In the genomic region with DNA sequence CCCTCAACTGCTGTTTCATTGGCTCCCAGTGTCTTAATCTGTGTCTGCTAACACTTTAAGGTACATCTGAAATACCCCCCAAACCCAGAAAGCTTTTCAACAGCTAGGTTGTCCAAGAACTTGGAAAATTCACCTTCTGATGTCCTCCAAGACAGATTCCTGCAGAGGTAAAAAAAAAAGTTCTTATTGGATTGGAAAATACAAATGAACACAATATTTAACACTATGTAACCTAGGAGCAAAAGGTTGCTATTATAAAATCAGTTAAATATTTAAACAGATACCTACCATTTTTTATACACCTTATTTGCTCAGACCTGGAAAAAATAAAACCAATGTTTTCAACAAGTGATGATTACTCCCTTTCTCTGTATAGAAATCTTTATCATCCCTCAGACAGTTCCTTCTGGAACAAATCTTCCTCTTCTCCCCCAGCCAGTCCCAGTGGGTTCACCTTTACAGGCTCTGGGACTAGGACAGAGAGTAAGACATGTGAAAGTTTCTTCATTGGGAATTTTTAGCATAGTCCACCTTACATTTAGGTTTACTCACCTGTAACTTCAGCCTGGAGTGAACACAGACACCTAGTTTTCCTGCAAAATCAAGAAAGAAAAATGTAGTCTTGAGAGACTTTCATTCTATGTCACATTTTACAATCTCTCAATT, we compare ENCODE assay signal across 11 cellular contexts. TPM values are rescaled to one million over a fixed set of nuclear protein-coding genes. Genes with fewer than 3 reads are reported as not detected.
DNase-seq lines count a peak whose midpoint lies in the region; ATAC-seq, FAIRE-seq and TF ChIP-seq lines count a peak whose summit lies in the region.
"Had no signal": no experiment of that assay in that cellular context is flagged by ENCODE, and none has a peak within 500 bp of the region (broad histone marks: within the 10 kb centered on the region; RNA-seq: fewer than 3 reads in every experiment).

No MANE protein-coding gene starts in this region.

- no peak overlapping the region for H3K9ac ChIP-seq in endothelial cell of umbilical vein (replicated peaks; ENCODE audit: extremely low read depth, insufficient read depth, low read length)

- H3K36me3 Mint-ChIP-seq in activated naive CD4-positive, alpha-beta T cell treated with anti-CD3 and anti-CD28 coated beads for 36 hours (ENCODE audit: low read depth), result peaks cover 53% of the 10 kb centered on the region
- peaks cover 39% of the 10 kb centered on the region for H3K36me3 Mint-ChIP-seq in stimulated activated memory B cell treated with anti-CD40 and anti-IgM and Interleukin-4, amounts not matched to agents 10 μg/mL and 1 μg/mL and 100 μg/mL, for 72 hours

- FAIRE-seq in endothelial cell of umbilical vein (lab: Jason Lieb, UNC), result no peak
- FAIRE-seq: kidney had no signal

- H3K27ac ChIP-seq in OCI-LY7 (ENCODE audit: low read depth, low read length, poor library complexity, severe bottlenecking) (peak overlapping the region; percentile 92), endothelial cell of umbilical vein (ENCODE audit: insufficient read depth, low read depth, low read length) (no peak overlapping the region)

- CTCF ChIA-PET in activated naive CD4-positive, alpha-beta T cell treated with anti-CD3 and anti-CD28 coated beads for 36 hours (lab: Charles Lee), result interaction anchor here (0.7 to 0.8 kb wide), 2 partner anchors 59 to 287 kb away, joined by 3 read pairs; no protein-coding TSS in a partner anchor
- CTCF ChIA-PET in OCI-LY7 (lab: Charles Lee; ENCODE audit: unreplicated experiment) (no interaction called here), endothelial cell of umbilical vein (lab: Charles Lee) (interaction anchor here (0.9 to 2.3 kb wide), 5 partner anchors 9 to 66 kb away, joined by 3 to 9 read pairs (median 5); no protein-coding TSS in a partner anchor)

- no peak overlapping the region for H2AFZ ChIP-seq in OCI-LY7 (ENCODE audit: low read length)
- no peak overlapping the region for H2AFZ ChIP-seq in endothelial cell of umbilical vein (ENCODE audit: low read depth, low read length)

- H3K4me1 Mint-ChIP-seq in activated naive CD4-positive, alpha-beta T cell treated with anti-CD3 and anti-CD28 coated beads for 36 hours (ENCODE audit: low read depth), result peaks cover 30% of the 10 kb centered on the region
- peaks cover 60% of the 10 kb centered on the region for H3K4me1 Mint-ChIP-seq in stimulated activated memory B cell treated with anti-CD40 and anti-IgM and Interleukin-4, amounts not matched to agents 10 μg/mL and 1 μg/mL and 100 μg/mL, for 72 hours

- BruUV-seq in OCI-LY7 (replicated peaks; lab: Mats Ljungman, UMichigan) (no TSS peak), endothelial cell of umbilical vein (replicated peaks; lab: Mats Ljungman, UMichigan) (no TSS peak)

- TF ChIP-seq CTCF in OCI-LY7 (conservative IDR thresholded peaks at IDR 0.05; ENCODE audit: low read length) (no peak), endothelial cell of umbilical vein (IDR thresholded peaks at IDR 0.05; ENCODE audit: extremely low read depth in 1 of 2, insufficient read depth in 1 of 2, low read depth in 1 of 2, low read length in 2 of 2) (no peak)

- peaks cover 55% of the 10 kb centered on the region for H3K79me2 ChIP-seq in OCI-LY7 (ENCODE audit: insufficient read depth, low read depth, low read length)
- peaks cover 45% of the 10 kb centered on the region for H3K79me2 ChIP-seq in endothelial cell of umbilical vein (ENCODE audit: control insufficient read depth, insufficient read depth, low read length)

- H3K27ac Mint-ChIP-seq in activated naive CD4-positive, alpha-beta T cell treated with anti-CD3 and anti-CD28 coated beads for 36 hours, result peak overlapping the region; percentile 96
- H3K27ac Mint-ChIP-seq in stimulated activated memory B cell treated with anti-CD40 and anti-IgM and Interleukin-4, amounts not matched to agents 10 μg/mL and 1 μg/mL and 100 μg/mL, for 72 hours, result peak overlapping the region; percentile 93

- DNase-seq in activated naive CD4-positive, alpha-beta T cell treated with anti-CD3 and anti-CD28 coated beads for 36 hours, result no peak
- no peak for DNase-seq in activated naive CD4-positive, alpha-beta T cell treated with anti-CD3 and anti-CD28 coated beads, Interleukin-2, amount 50 U/mL, for 16 hours
- DNase-seq in OCI-LY7 (ENCODE audit: low spot score) (no peak), endothelial cell of umbilical vein (ENCODE audit: low read depth, low spot score) (no peak), hypothalamus (lab: John Stamatoyannopoulos, UW) (no peak), H4 (ENCODE audit: low spot score) (no peak), NCI-H2081 (lab: John Stamatoyannopoulos, UW) (no peak)
- DNase-seq: kidney, sigmoid colon had no signal

- H3K9me1 ChIP-seq in endothelial cell of umbilical vein (replicated peaks; ENCODE audit: control insufficient read depth, extremely low read depth, insufficient read depth, low read length), result no peaks in the 10 kb centered on the region

- dilution Hi-C loops in endothelial cell of umbilical vein (cut with MboI; ENCODE audit: extremely low pct_ligation_motif_present, low sequenced_read_pairs), result no loop called here

- ATAC-seq in stimulated activated memory B cell treated with anti-CD40 and anti-IgM and Interleukin-4, amounts not matched to agents 10 μg/mL and 1 μg/mL and 100 μg/mL, for 72 hours, result no peak

- intact Hi-C loops in activated naive CD4-positive, alpha-beta T cell treated with anti-CD3 and anti-CD28 coated beads for 36 hours (cut with micrococcal nuclease), result no loop called here
- intact Hi-C loops in OCI-LY7 (cut with micrococcal nuclease; ENCODE audit: unreplicated experiment) (no loop called here), endothelial cell of umbilical vein (cut with micrococcal nuclease) (no loop called here)

- H3K4me1 ChIP-seq in OCI-LY7 (ENCODE audit: insufficient read depth, low read length, poor library complexity, severe bottlenecking), result peaks cover 30% of the 10 kb centered on the region
- peaks cover 23% of the 10 kb centered on the region for H3K4me1 ChIP-seq in endothelial cell of umbilical vein (ENCODE audit: control insufficient read depth, extremely low read depth, insufficient read depth, low read length)

- peak overlapping the region; percentile 99 for H3K4me2 ChIP-seq in OCI-LY7 (ENCODE audit: low read length)
- peak overlapping the region; percentile 91 for H3K4me2 ChIP-seq in endothelial cell of umbilical vein (ENCODE audit: insufficient read depth, low read length)

- H3K36me3 ChIP-seq in OCI-LY7 (ENCODE audit: insufficient read depth, low read length) (peaks cover 61% of the 10 kb centered on the region), endothelial cell of umbilical vein (ENCODE audit: control insufficient read depth in 2 of 2, extremely low read depth in 1 of 2, insufficient read depth in 2 of 2, low read length in 2 of 2) (peaks cover 12 to 29% of the 10 kb centered on the region in 2 experiments)

- H3K4me3 Mint-ChIP-seq in activated naive CD4-positive, alpha-beta T cell treated with anti-CD3 and anti-CD28 coated beads for 36 hours, result peak overlapping the region; percentile 99
- H3K4me3 Mint-ChIP-seq in stimulated activated memory B cell treated with anti-CD40 and anti-IgM and Interleukin-4, amounts not matched to agents 10 μg/mL and 1 μg/mL and 100 μg/mL, for 72 hours, result peak overlapping the region; percentile 98

- no peaks in the 10 kb centered on the region for H3K27me3 ChIP-seq in endothelial cell of umbilical vein (ENCODE audit: control insufficient read depth in 2 of 2, insufficient read depth in 2 of 2, low read length in 2 of 2)
- H3K27me3 ChIP-seq: sigmoid colon had no signal

- peaks cover 45% of the 10 kb centered on the region for H4K20me1 ChIP-seq in OCI-LY7 (ENCODE audit: insufficient read depth, low read length)
- peaks cover 10% of the 10 kb centered on the region for H4K20me1 ChIP-seq in endothelial cell of umbilical vein (replicated peaks; ENCODE audit: control insufficient read depth, extremely low read depth, insufficient read depth, low read length)

- H3K9me3 Mint-ChIP-seq in activated naive CD4-positive, alpha-beta T cell treated with anti-CD3 and anti-CD28 coated beads for 36 hours, result no peaks in the 10 kb centered on the region
- H3K9me3 Mint-ChIP-seq in stimulated activated memory B cell treated with anti-CD40 and anti-IgM and Interleukin-4, amounts not matched to agents 10 μg/mL and 1 μg/mL and 100 μg/mL, for 72 hours, result no peaks in the 10 kb centered on the region

- no peaks in the 10 kb centered on the region for H3K27me3 Mint-ChIP-seq in activated naive CD4-positive, alpha-beta T cell treated with anti-CD3 and anti-CD28 coated beads for 36 hours (ENCODE audit: low read depth)
- no peaks in the 10 kb centered on the region for H3K27me3 Mint-ChIP-seq in stimulated activated memory B cell treated with anti-CD40 and anti-IgM and Interleukin-4, amounts not matched to agents 10 μg/mL and 1 μg/mL and 100 μg/mL, for 72 hours

- H3K9me3 ChIP-seq in OCI-LY7 (ENCODE audit: low read length) (no peaks in the 10 kb centered on the region), endothelial cell of umbilical vein (replicated peaks; ENCODE audit: control insufficient read depth, insufficient read depth, low read length) (no peaks in the 10 kb centered on the region)
- H3K9me3 ChIP-seq: sigmoid colon had no signal

- H3K9me2 ChIP-seq in OCI-LY7 (ENCODE audit: insufficient read depth, low read length), result no peaks in the 10 kb centered on the region

- H3K4me3 ChIP-seq in OCI-LY7 (ENCODE audit: low read depth, low read length, poor library complexity, severe bottlenecking) (peak overlapping the region; percentile 94), endothelial cell of umbilical vein (replicated peaks in 1 of 3; ENCODE audit: insufficient read depth in 1 of 3, low read depth in 1 of 3, low read length in 3 of 3) (peak overlapping the region in 1 of 3 experiments; percentile 94)

- POLR2A ChIA-PET in OCI-LY7 (lab: Charles Lee) (interaction anchor here (0.6 to 3.8 kb wide), 4 partner anchors 9 to 80 kb away, joined by 4 to 15 read pairs (median 6); partner anchors contain the start of gene WDR74), endothelial cell of umbilical vein (lab: Charles Lee) (interaction anchor here (9.3 kb wide), 1 partner anchor 12 kb away, joined by 186 read pairs; the partner anchor contains the start of gene WDR74)

- TF ChIP-seq POLR2A in endothelial cell of umbilical vein (IDR thresholded peaks at IDR 0.05; ENCODE audit: low read depth, low read length), result peak; percentile 45

RNA-seq across cellular contexts. Expression of gene WDR74, which starts 13.3 kb away (rescaled TPM):
- total RNA-seq in activated naive CD4-positive, alpha-beta T cell treated with anti-CD3 and anti-CD28 coated beads for 36 hours, result 10 to 100 TPM; 74.4 to 78.7 TPM
- 139 and 169 TPM in 2 replicates for total RNA-seq in OCI-LY7 (2014; rRNA removed; shearing (Covaris generic))
- 85.0 and 98.4 TPM in 2 replicates for total RNA-seq in OCI-LY7 (2022)
- total RNA-seq in endothelial cell of umbilical vein, result 51.7 and 51.8 TPM in 2 replicates
- polyA plus RNA-seq in endothelial cell of umbilical vein, result 44.7 and 44.8 TPM in 2 replicates
- 42.0 and 42.4 TPM in 2 replicates for polyA plus RNA-seq in endothelial cell of umbilical vein (2011; cell fraction: cytosol; rRNA removed)
- polyA plus RNA-seq in endothelial cell of umbilical vein (2011; cell fraction: nucleus; rRNA removed), result 86.8 and 87.9 TPM in 2 replicates
- polyA plus RNA-seq in endothelial cell of umbilical vein (2012), result 41.8 and 42.0 TPM in 2 replicates
- polyA minus RNA-seq in endothelial cell of umbilical vein, result 72.7 and 87.6 TPM in 2 replicates
- 87.2 TPM for polyA minus RNA-seq in endothelial cell of umbilical vein (2011; cell fraction: cytosol; rRNA and poly(A)+ RNA removed)
- polyA minus RNA-seq in endothelial cell of umbilical vein (2011; cell fraction: nucleus; rRNA and poly(A)+ RNA removed), result 97.3 and 116 TPM in 2 replicates
- 60.1 and 63.7 TPM in 2 replicates for total RNA-seq in H4 (2014; rRNA removed; shearing (Covaris generic))

RNA-seq across cellular contexts. Expression of gene TEX54, which starts 20.0 kb away (rescaled TPM):
- not detected for total RNA-seq in activated naive CD4-positive, alpha-beta T cell treated with anti-CD3 and anti-CD28 coated beads for 36 hours
- total RNA-seq in OCI-LY7 (2014; rRNA removed; shearing (Covaris generic)), result 1.0 TPM in 1 of 2 replicates, not detected in the other
- 0.89 TPM in 1 of 2 replicates, not detected in the other for total RNA-seq in OCI-LY7 (2022)
- total RNA-seq in endothelial cell of umbilical vein, result not detected in 2 replicates
- polyA plus RNA-seq in endothelial cell of umbilical vein, result not detected in 2 replicates
- not detected in 2 replicates for polyA plus RNA-seq in endothelial cell of umbilical vein (2011; cell fraction: cytosol; rRNA removed)
- polyA plus RNA-seq in endothelial cell of umbilical vein (2011; cell fraction: nucleus; rRNA removed), result not detected in 2 replicates
- polyA plus RNA-seq in endothelial cell of umbilical vein (2012), result not detected in 2 replicates
- not detected in 2 replicates for polyA minus RNA-seq in endothelial cell of umbilical vein
- not detected for polyA minus RNA-seq in endothelial cell of umbilical vein (2011; cell fraction: cytosol; rRNA and poly(A)+ RNA removed)
- not detected in 2 replicates for polyA minus RNA-seq in endothelial cell of umbilical vein (2011; cell fraction: nucleus; rRNA and poly(A)+ RNA removed)
- not detected in 2 replicates for total RNA-seq in H4 (2014; rRNA removed; shearing (Covaris generic))
- total RNA-seq: dermis microvascular lymphatic vessel endothelial cell, kidney had no signal
- polyA plus RNA-seq: sigmoid colon had no signal

RNA-seq across cellular contexts. Expression of gene STX5, which starts 20.8 kb away (rescaled TPM):
- total RNA-seq in activated naive CD4-positive, alpha-beta T cell treated with anti-CD3 and anti-CD28 coated beads for 36 hours, result 10 to 100 TPM; 22.7 to 23.0 TPM
- total RNA-seq in OCI-LY7 (2014; rRNA removed; shearing (Covaris generic)), result 21.7 and 30.6 TPM in 2 replicates
- 41.0 and 47.5 TPM in 2 replicates for total RNA-seq in OCI-LY7 (2022)
- 41.3 and 42.8 TPM in 2 replicates for total RNA-seq in endothelial cell of umbilical vein
- 46.4 and 50.7 TPM in 2 replicates for polyA plus RNA-seq in endothelial cell of umbilical vein
- 42.9 and 45.1 TPM in 2 replicates for polyA plus RNA-seq in endothelial cell of umbilical vein (2011; cell fraction: cytosol; rRNA removed)
- polyA plus RNA-seq in endothelial cell of umbilical vein (2011; cell fraction: nucleus; rRNA removed), result 42.6 and 48.9 TPM in 2 replicates
- polyA plus RNA-seq in endothelial cell of umbilical vein (2012), result 36.1 and 49.4 TPM in 2 replicates
- 59.2 and 65.6 TPM in 2 replicates for polyA minus RNA-seq in endothelial cell of umbilical vein
- polyA minus RNA-seq in endothelial cell of umbilical vein (2011; cell fraction: cytosol; rRNA and poly(A)+ RNA removed), result 35.4 TPM
- polyA minus RNA-seq in endothelial cell of umbilical vein (2011; cell fraction: nucleus; rRNA and poly(A)+ RNA removed), result 26.8 and 30.0 TPM in 2 replicates
- total RNA-seq in H4 (2014; rRNA removed; shearing (Covaris generic)), result 22.3 and 26.3 TPM in 2 replicates

RNA-seq across cellular contexts. Expression of gene SLC3A2, which starts 28.0 kb away (rescaled TPM):
- total RNA-seq in activated naive CD4-positive, alpha-beta T cell treated with anti-CD3 and anti-CD28 coated beads for 36 hours, result 100 to 1,000 TPM; 419 to 472 TPM
- total RNA-seq in OCI-LY7 (2014; rRNA removed; shearing (Covaris generic)), result 289 and 291 TPM in 2 replicates
- 321 and 339 TPM in 2 replicates for total RNA-seq in OCI-LY7 (2022)
- total RNA-seq in endothelial cell of umbilical vein, result 190 and 208 TPM in 2 replicates
- polyA plus RNA-seq in endothelial cell of umbilical vein, result 337 and 344 TPM in 2 replicates
- 198 and 221 TPM in 2 replicates for polyA plus RNA-seq in endothelial cell of umbilical vein (2011; cell fraction: cytosol; rRNA removed)
- polyA plus RNA-seq in endothelial cell of umbilical vein (2011; cell fraction: nucleus; rRNA removed), result 576 and 592 TPM in 2 replicates
- polyA plus RNA-seq in endothelial cell of umbilical vein (2012), result 149 and 184 TPM in 2 replicates
- polyA minus RNA-seq in endothelial cell of umbilical vein, result 194 and 205 TPM in 2 replicates
- 579 TPM for polyA minus RNA-seq in endothelial cell of umbilical vein (2011; cell fraction: cytosol; rRNA and poly(A)+ RNA removed)
- polyA minus RNA-seq in endothelial cell of umbilical vein (2011; cell fraction: nucleus; rRNA and poly(A)+ RNA removed), result 229 and 240 TPM in 2 replicates
- 478 and 499 TPM in 2 replicates for total RNA-seq in H4 (2014; rRNA removed; shearing (Covaris generic))

RNA-seq across cellular contexts. Expression of gene NXF1, which starts 47.4 kb away (rescaled TPM):
- 10 to 100 TPM; 44.6 to 46.0 TPM for total RNA-seq in activated naive CD4-positive, alpha-beta T cell treated with anti-CD3 and anti-CD28 coated beads for 36 hours
- 35.1 and 53.3 TPM in 2 replicates for total RNA-seq in OCI-LY7 (2014; rRNA removed; shearing (Covaris generic))
- total RNA-seq in OCI-LY7 (2022), result 50.5 and 62.0 TPM in 2 replicates
- total RNA-seq in endothelial cell of umbilical vein, result 71.4 and 74.4 TPM in 2 replicates
- polyA plus RNA-seq in endothelial cell of umbilical vein, result 99.8 and 101 TPM in 2 replicates
- polyA plus RNA-seq in endothelial cell of umbilical vein (2011; cell fraction: cytosol; rRNA removed), result 75.1 and 78.1 TPM in 2 replicates
- polyA plus RNA-seq in endothelial cell of umbilical vein (2011; cell fraction: nucleus; rRNA removed), result 336 and 463 TPM in 2 replicates
- 61.2 and 75.7 TPM in 2 replicates for polyA plus RNA-seq in endothelial cell of umbilical vein (2012)
- polyA minus RNA-seq in endothelial cell of umbilical vein, result 75.9 and 84.3 TPM in 2 replicates
- polyA minus RNA-seq in endothelial cell of umbilical vein (2011; cell fraction: cytosol; rRNA and poly(A)+ RNA removed), result 39.1 TPM
- polyA minus RNA-seq in endothelial cell of umbilical vein (2011; cell fraction: nucleus; rRNA and poly(A)+ RNA removed), result 67.6 and 94.2 TPM in 2 replicates
- 25.1 and 31.1 TPM in 2 replicates for total RNA-seq in H4 (2014; rRNA removed; shearing (Covaris generic))
